In genomic region chr6:134826889-134827737, GRCh38 we compare ENCODE assay signal across 2 cellular contexts.
A peak's percentile ranks its signal among the peaks of the same experiment; 100 is the strongest.
TF ChIP-seq lines count a peak whose summit lies in the region.

No MANE protein-coding gene starts in this region.

TF ChIP-seq in liver, 16 proteins besides CTCF, POLR2A, EP300 and RAD21 (continued from another document):
- no peak for TF ChIP-seq ATF3 (IDR thresholded peaks at IDR 0.05)
- no peak for TF ChIP-seq MAX (IDR thresholded peaks at IDR 0.05)
- no peak for TF ChIP-seq HNF4G (IDR thresholded peaks at IDR 0.05)
- TF ChIP-seq RXRA (IDR thresholded peaks at IDR 0.05): peak; percentile 25 to 39
- no peak for TF ChIP-seq REST (IDR thresholded peaks at IDR 0.05)
- TF ChIP-seq TAF1 (conservative IDR thresholded peaks at IDR 0.05): no peak
- no peak for TF ChIP-seq GABPA (IDR thresholded peaks at IDR 0.05 in 1 of 2, conservative IDR thresholded peaks at IDR 0.05 in 1 of 2)

TF ChIP-seq in HepG2, 621 proteins besides CTCF, POLR2A, EP300 and RAD21 (continued from another document):
- TF ChIP-seq AHDC1 (CRISPR knock-in tag; IDR thresholded peaks at IDR 0.05; ENCODE audit: borderline replicate concordance): no peak
- no peak for TF ChIP-seq REXO4 (CRISPR knock-in tag; IDR thresholded peaks at IDR 0.05; ENCODE audit: borderline replicate concordance)
- no peak for TF ChIP-seq ZNF597 (CRISPR knock-in tag; IDR thresholded peaks at IDR 0.05)
- TF ChIP-seq GATAD1 (CRISPR knock-in tag; IDR thresholded peaks at IDR 0.05): no peak
- TF ChIP-seq ATF2 (CRISPR knock-in tag; IDR thresholded peaks at IDR 0.05): no peak
- TF ChIP-seq ZNF563 (CRISPR knock-in tag; IDR thresholded peaks at IDR 0.05): no peak
- no peak for TF ChIP-seq ZNF138 (CRISPR knock-in tag; IDR thresholded peaks at IDR 0.05; ENCODE audit: low read depth)
- TF ChIP-seq ZNF280D (CRISPR knock-in tag; IDR thresholded peaks at IDR 0.05): no peak
- no peak for TF ChIP-seq THRA (CRISPR knock-in tag; IDR thresholded peaks at IDR 0.05; ENCODE audit: borderline replicate concordance)
- no peak for TF ChIP-seq MTERF4 (CRISPR knock-in tag; IDR thresholded peaks at IDR 0.05)
- TF ChIP-seq CHCHD3 (CRISPR knock-in tag; IDR thresholded peaks at IDR 0.05): no peak
- no peak for TF ChIP-seq SIN3B (IDR thresholded peaks at IDR 0.05; ENCODE audit: low read length)
- no peak for TF ChIP-seq BCLAF1 (IDR thresholded peaks at IDR 0.05)
- no peak for TF ChIP-seq MAFK (conservative IDR thresholded peaks at IDR 0.05 in 1 of 2, IDR thresholded peaks at IDR 0.05 in 1 of 2; ENCODE audit: low read length in 2 of 2)
- TF ChIP-seq AHR (CRISPR knock-in tag; IDR thresholded peaks at IDR 0.05): no peak
